Comparison of ENCODE assay signal across 8 cellular contexts in genomic region chr17:79777166-79777843, GRCh38. TPM values are rescaled to one million over a fixed set of nuclear protein-coding genes. Genes with fewer than 3 reads are reported as not detected.
DNase-seq lines count a peak whose midpoint lies in the region; ATAC-seq, FAIRE-seq and TF ChIP-seq lines count a peak whose summit lies in the region.

No MANE protein-coding gene starts in this region.

- peak; percentile 64 for DNase-seq in EH (ENCODE audit: low read depth)
- DNase-seq in H54 (ENCODE audit: insufficient read length, low spot score): peak; percentile 86
- DNase-seq in NCI-H2171 treated with DMSO at 0.1 percent for 48 hours (lab: John Stamatoyannopoulos, UW): peak; percentile 83
- DNase-seq in activated naive CD8-positive, alpha-beta T cell treated with anti-CD3 and anti-CD28 coated beads for 36 hours: peak; percentile 50
- DNase-seq in right atrium auricular region (ENCODE audit: low spot score): no peak
- peak; percentile 58 for DNase-seq in progenitor cell of endocrine pancreas (ENCODE audit: low spot score, unreplicated experiment)
- no peak for DNase-seq in epidermal melanocyte (ENCODE audit: insufficient read length, low spot score)

- H3K4me3 Mint-ChIP-seq in activated naive CD8-positive, alpha-beta T cell treated with anti-CD3 and anti-CD28 coated beads for 36 hours: peak overlapping the region; percentile 67
- peak overlapping the region; percentile 78 for H3K4me3 Mint-ChIP-seq in progenitor cell of endocrine pancreas (ENCODE audit: low read depth)

- H3K36me3 Mint-ChIP-seq in activated naive CD8-positive, alpha-beta T cell treated with anti-CD3 and anti-CD28 coated beads for 36 hours: no peaks in the 10 kb centered on the region
- H3K36me3 Mint-ChIP-seq in progenitor cell of endocrine pancreas (ENCODE audit: insufficient read depth): peaks cover 21% of the 10 kb centered on the region

- H3K4me3 ChIP-seq in right atrium auricular region: peak overlapping the region; percentile 53 to 65

- no peak for TF ChIP-seq POLR2A in H54 (IDR thresholded peaks at IDR 0.05; ENCODE audit: low read depth, low read length)

- FAIRE-seq in H54 (lab: Jason Lieb, UNC): no peak

- H3K9me3 Mint-ChIP-seq in activated naive CD8-positive, alpha-beta T cell treated with anti-CD3 and anti-CD28 coated beads for 36 hours: no peaks in the 10 kb centered on the region
- H3K9me3 Mint-ChIP-seq in progenitor cell of endocrine pancreas (ENCODE audit: low read depth): no peaks in the 10 kb centered on the region

- H3K4me1 ChIP-seq in right atrium auricular region: peaks cover 0 to 25% of the 10 kb centered on the region in 2 donors

- no peak overlapping the region for H3K27ac Mint-ChIP-seq in activated naive CD8-positive, alpha-beta T cell treated with anti-CD3 and anti-CD28 coated beads for 36 hours
- peak overlapping the region; percentile 96 for H3K27ac Mint-ChIP-seq in progenitor cell of endocrine pancreas

- TF ChIP-seq CTCF in right atrium auricular region (IDR thresholded peaks at IDR 0.05): peak; percentile 16 to 42
- TF ChIP-seq CTCF in progenitor cell of endocrine pancreas (IDR thresholded peaks at IDR 0.05; ENCODE audit: unreplicated experiment): peak; percentile 59

- ATAC-seq in HG02938 (IDR thresholded peaks at IDR 0.05; ENCODE audit: unreplicated experiment): no peak

- H3K36me3 ChIP-seq in right atrium auricular region: no peaks in the 10 kb centered on the region

- peak overlapping the region; percentile 60 to 68 for H3K27ac ChIP-seq in right atrium auricular region

- H3K27me3 ChIP-seq in right atrium auricular region: peaks cover 0 to 5% of the 10 kb centered on the region in 2 donors

- H3K4me1 Mint-ChIP-seq in activated naive CD8-positive, alpha-beta T cell treated with anti-CD3 and anti-CD28 coated beads for 36 hours: peaks cover 24% of the 10 kb centered on the region
- peaks cover 53% of the 10 kb centered on the region for H3K4me1 Mint-ChIP-seq in progenitor cell of endocrine pancreas (ENCODE audit: low read depth)

- peaks cover 83% of the 10 kb centered on the region for H3K27me3 Mint-ChIP-seq in activated naive CD8-positive, alpha-beta T cell treated with anti-CD3 and anti-CD28 coated beads for 36 hours
- no peaks in the 10 kb centered on the region for H3K27me3 Mint-ChIP-seq in progenitor cell of endocrine pancreas

- H3K9me3 ChIP-seq in right atrium auricular region: no peaks in the 10 kb centered on the region

RNA-seq across cellular contexts. Expression of gene CBX2, which starts 0.6 kb away (rescaled TPM):
- 1 to 10 TPM; 5.2 to 5.4 TPM for total RNA-seq in activated naive CD8-positive, alpha-beta T cell treated with anti-CD3 and anti-CD28 coated beads for 36 hours
- total RNA-seq in right atrium auricular region (1 to 10 TPM; 1.0 to 1.7 TPM), progenitor cell of endocrine pancreas (106 and 111 TPM in 2 replicates)

RNA-seq across cellular contexts. Expression of gene CBX8, which starts 19.6 kb away (rescaled TPM):
- 1 to 10 TPM; 3.5 to 4.1 TPM for total RNA-seq in activated naive CD8-positive, alpha-beta T cell treated with anti-CD3 and anti-CD28 coated beads for 36 hours
- total RNA-seq in right atrium auricular region (1 to 10 TPM; 2.7 to 3.0 TPM), progenitor cell of endocrine pancreas (21.7 and 23.1 TPM in 2 replicates)

RNA-seq across cellular contexts. Expression of gene ENPP7, which starts 46.6 kb away (rescaled TPM):
- not detected for total RNA-seq in activated naive CD8-positive, alpha-beta T cell treated with anti-CD3 and anti-CD28 coated beads for 36 hours
- total RNA-seq in right atrium auricular region (not detected), progenitor cell of endocrine pancreas (not detected in 2 replicates)

Comparison
In these comparisons a context has a peak if more than half of its experiments do, and no peak if none do; other contexts are left out.
1. DNase-seq: peak in EH (single experiment), H54 (single experiment), NCI-H2171 treated with DMSO at 0.1 percent for 48 hours (single experiment), activated naive CD8-positive, alpha-beta T cell treated with anti-CD3 and anti-CD28 coated beads for 36 hours (single experiment) and progenitor cell of endocrine pancreas (single experiment); none in right atrium auricular region (single experiment) and epidermal melanocyte (single experiment).
2. RNA of gene CBX2, which starts 0.6 kb away (total RNA-seq): 106 to 111 TPM in progenitor cell of endocrine pancreas; 5.2 to 5.4 TPM in activated naive CD8-positive, alpha-beta T cell treated with anti-CD3 and anti-CD28 coated beads for 36 hours and 1.0 to 1.7 TPM in right atrium auricular region; every median in the first group is over 10 times any median in the second.